Comparison of ENCODE assay signal across 12 cellular contexts in the genomic region with DNA sequence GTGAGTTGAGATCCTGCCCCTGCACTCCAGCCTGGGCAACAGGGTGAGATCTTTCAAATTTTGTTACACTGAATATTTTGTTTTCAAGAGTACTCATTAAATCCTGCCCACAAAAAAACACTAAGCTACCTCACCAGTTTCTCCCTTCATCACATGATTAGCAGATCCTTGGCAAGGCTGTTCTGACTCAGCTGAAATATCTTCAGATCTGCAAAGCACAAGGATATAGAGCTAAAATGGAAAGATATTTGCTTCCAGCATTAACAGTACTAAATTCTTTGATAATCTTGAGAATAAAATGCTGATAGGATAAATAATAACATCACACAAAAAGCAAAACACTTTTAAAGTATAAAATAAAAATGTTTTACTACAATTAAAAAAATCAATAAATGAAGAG. TPM values are rescaled to one million over a fixed set of nuclear protein-coding genes. Genes with fewer than 3 reads are reported as not detected.
DNase-seq lines count a peak whose midpoint lies in the region; ATAC-seq and TF ChIP-seq lines count a peak whose summit lies in the region.
"Had no signal": no experiment of that assay in that cellular context is flagged by ENCODE, and none has a peak within 500 bp of the region (broad histone marks: within the 10 kb centered on the region; RNA-seq: fewer than 3 reads in every experiment).

No MANE protein-coding gene starts in this region.

- DNase-seq in ELR (ENCODE audit: low read depth), result peak; percentile 19
- peak; percentile 3 to 50 for DNase-seq in PC-9
- DNase-seq in erythroblast (lab: John Stamatoyannopoulos, UW), result peak; percentile 38 to 44
- DNase-seq in renal cortical epithelial cell (ENCODE audit: low read depth), result peak; percentile 56
- DNase-seq in retina, result no peak
- DNase-seq in ascending aorta (ENCODE audit: low spot score in 2 of 2), result no peak
- DNase-seq: activated T-cell treated with anti-CD3 and anti-CD28 coated beads for 4 hours, brain microvascular endothelial cell, left cardiac atrium, NCI-H446, RPMI8226 had no signal

- H3K4me1 ChIP-seq in PC-9 (replicated peaks; ENCODE audit: insufficient read depth), result no peaks in the 10 kb centered on the region
- H3K4me1 ChIP-seq in ascending aorta, result no peaks in the 10 kb centered on the region

- H3F3A ChIP-seq in PC-9 (ENCODE audit: insufficient read depth, low read depth), result 0 out of 2 replicates have a peak, but pooled peaks cover 6% of the 10 kb centered on the region

- POLR2A ChIA-PET in PC-9 (lab: Charles Lee; ENCODE audit: unreplicated experiment), result interaction anchor here (0.5 kb wide), 1 partner anchor 8 kb away, joined by 5 read pairs; no protein-coding TSS in a partner anchor

- no peak overlapping the region for H2AFZ ChIP-seq in PC-9

- H3K9me3 ChIP-seq in PC-9 (ENCODE audit: insufficient read depth, low read depth), result no peaks in the 10 kb centered on the region; the same call in 1 of the 2 replicates
- no peaks in the 10 kb centered on the region for H3K9me3 ChIP-seq in ascending aorta

- H3K27ac ChIP-seq in PC-9, result peak overlapping the region; percentile 40
- H3K27ac ChIP-seq in ascending aorta, result no peak overlapping the region
- H3K27ac ChIP-seq: brain microvascular endothelial cell had no signal

- H3K27me3 ChIP-seq in PC-9 (ENCODE audit: insufficient read depth, low read depth), result no peaks in the 10 kb centered on the region
- H3K27me3 ChIP-seq in ascending aorta, result no peaks in the 10 kb centered on the region
- H3K27me3 ChIP-seq: brain microvascular endothelial cell had no signal

- TF ChIP-seq POLR2A in erythroblast (IDR thresholded peaks at IDR 0.05; ENCODE audit: low read length), result no peak

- intact Hi-C loops in PC-9 (cut with micrococcal nuclease; ENCODE audit: unreplicated experiment) (loop anchor here (10.0 kb wide), 1 partner anchor 910 kb away; no protein-coding TSS in a partner anchor), ascending aorta (cut with DNase I) (no loop called here)

- BruUV-seq in PC-9 (replicated peaks; lab: Mats Ljungman, UMichigan), result no TSS peak

- H3K36me3 ChIP-seq in PC-9 (ENCODE audit: low read depth) (peaks cover 17% of the 10 kb centered on the region), ascending aorta (peaks cover 17 to 31% of the 10 kb centered on the region in 2 donors)

- H3K79me2 ChIP-seq in PC-9 (ENCODE audit: low read depth), result no peaks in the 10 kb centered on the region

- TF ChIP-seq CTCF in PC-9 (conservative IDR thresholded peaks at IDR 0.05) (no peak), ascending aorta (IDR thresholded peaks at IDR 0.05) (no peak)

- ATAC-seq in GM18519 (IDR thresholded peaks at IDR 0.05; ENCODE audit: low FRiP score, unreplicated experiment), result no peak

- H3K9me2 ChIP-seq in PC-9 (ENCODE audit: insufficient read depth), result 0 out of 2 replicates have a peak, but pooled peaks cover 5% of the 10 kb centered on the region

- CTCF ChIA-PET in PC-9 (lab: Charles Lee), result interaction anchor here (0.6 to 0.8 kb wide), 3 partner anchors 9 to 916 kb away, joined by 3 to 6 read pairs (median 5); no protein-coding TSS in a partner anchor

- no peak overlapping the region for H3K4me3 ChIP-seq in PC-9
- no peak overlapping the region for H3K4me3 ChIP-seq in ascending aorta

- H3K4me2 ChIP-seq in PC-9, result no peak overlapping the region

- no peaks in the 10 kb centered on the region for H4K20me1 ChIP-seq in PC-9 (ENCODE audit: insufficient read depth)

RNA-seq across cellular contexts. Expression of a gene that starts 28.3 kb away (rescaled TPM):
- total RNA-seq in PC-9 (2021) (26.7 and 33.1 TPM in 2 replicates), renal cortical epithelial cell (14.4 and 14.8 TPM in 2 replicates), ascending aorta (62.5 TPM)

Comparison
In these comparisons a context has a peak if more than half of its experiments do, and no peak if none do; other contexts are left out.
1. DNase-seq: peak in ELR (single experiment), PC-9 (2 of 2), erythroblast (2 of 2) and renal cortical epithelial cell (single experiment); none in retina (single experiment) and ascending aorta (0 of 2).